Comparison of ENCODE assay signal across 11 cellular contexts in the genomic region with DNA sequence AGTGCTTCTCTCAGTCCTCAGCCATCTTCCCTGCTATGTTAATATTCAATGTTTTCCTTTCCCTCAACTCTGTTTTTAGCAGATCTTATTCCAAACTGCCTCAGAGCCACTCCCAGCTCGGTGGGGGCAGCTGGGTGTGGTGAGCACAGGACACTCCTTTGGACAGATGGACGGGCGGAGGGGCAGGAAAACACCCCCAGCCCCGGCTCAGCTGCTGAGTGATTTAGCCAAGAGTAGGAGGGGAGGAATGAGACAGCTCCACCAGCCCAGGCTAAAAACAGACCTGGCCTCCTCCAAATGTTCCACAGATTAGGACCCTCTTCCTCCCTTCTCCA.
DNase-seq lines count a peak whose midpoint lies in the region; ATAC-seq and TF ChIP-seq lines count a peak whose summit lies in the region.
"Had no signal": no experiment of that assay in that cellular context is flagged by ENCODE, and none has a peak within 500 bp of the region (broad histone marks: within the 10 kb centered on the region; RNA-seq: fewer than 3 reads in every experiment).

No MANE protein-coding gene starts in this region.

- H3K36me3 ChIP-seq in SK-N-SH (replicated peaks in 1 of 2; ENCODE audit: control insufficient read depth in 1 of 2, insufficient read depth in 2 of 2, low read length in 1 of 2) (no peaks in the 10 kb centered on the region), Peyer's patch (no peaks in the 10 kb centered on the region), rectal smooth muscle tissue (ENCODE audit: control insufficient read depth, insufficient read depth, low read length) (no peaks in the 10 kb centered on the region)
- H3K36me3 ChIP-seq: upper lobe of left lung had no signal

- DNase-seq in SK-N-SH (peak; percentile 53), Peyer's patch (peak in 1 of 3 donors; percentile 58), glutamatergic neuron (peak; percentile 82), GM10248 (ENCODE audit: extremely low spot score) (no peak)
- DNase-seq: foreskin melanocyte had no signal

- H3K4me3 ChIP-seq in SK-N-SH (ENCODE audit: low read depth in 2 of 2, low read length in 1 of 2), result no peak overlapping the region
- H3K4me3 ChIP-seq in Peyer's patch, result no peak overlapping the region
- peak overlapping the region; percentile 34 for H3K4me3 ChIP-seq in rectal smooth muscle tissue (ENCODE audit: low read length)
- H3K4me3 ChIP-seq: upper lobe of left lung had no signal

- H3K27me3 ChIP-seq in SK-N-SH (ENCODE audit: insufficient read depth), result no peaks in the 10 kb centered on the region
- no peaks in the 10 kb centered on the region for H3K27me3 ChIP-seq in Peyer's patch
- no peaks in the 10 kb centered on the region for H3K27me3 ChIP-seq in rectal smooth muscle tissue (ENCODE audit: control insufficient read depth, insufficient read depth, low read length)
- H3K27me3 ChIP-seq: upper lobe of left lung had no signal

- TF ChIP-seq POLR2A in Peyer's patch (IDR thresholded peaks at IDR 0.05), result no peak

- TF ChIP-seq CTCF in SK-N-SH (IDR thresholded peaks at IDR 0.05) (no peak), Peyer's patch (IDR thresholded peaks at IDR 0.05) (no peak), glutamatergic neuron (IDR thresholded peaks at IDR 0.05; ENCODE audit: partially characterized antibody, unreplicated experiment) (no peak), GM10248 (IDR thresholded peaks at IDR 0.05; ENCODE audit: control extremely low read depth, extremely low read depth, low read depth, missing control alignments) (no peak)

- TF ChIP-seq EP300 in SK-N-SH (IDR thresholded peaks at IDR 0.05; ENCODE audit: borderline replicate concordance in 1 of 2, low read depth in 1 of 2, low read length in 1 of 2), result no peak

- no peak for ATAC-seq in SK-N-SH treated with all-trans-retinoic acid at 6 μM for 48 hours
- ATAC-seq in GM21515 (IDR thresholded peaks at IDR 0.05; ENCODE audit: unreplicated experiment), result no peak
- no peak for ATAC-seq in HG02588 (IDR thresholded peaks at IDR 0.05; ENCODE audit: unreplicated experiment)
- ATAC-seq: Panc1 had no signal

- no peaks in the 10 kb centered on the region for H3K36me3 Mint-ChIP-seq in glutamatergic neuron (ENCODE audit: unreplicated experiment)

- H3K27ac ChIP-seq in SK-N-SH (ENCODE audit: low read depth in 2 of 2, low read length in 1 of 2) (peak overlapping the region in 1 of 2 experiments; percentile 78; a peak in 2 of 4 replicates), Peyer's patch (peak overlapping the region in 3 of 4 donors; percentile 13 to 68 (median 62)), rectal smooth muscle tissue (ENCODE audit: low read depth, low read length) (no peak overlapping the region)
- H3K27ac ChIP-seq: upper lobe of left lung had no signal

- H4K20me1 ChIP-seq in SK-N-SH (ENCODE audit: insufficient read depth), result no peaks in the 10 kb centered on the region

- TF ChIP-seq RAD21 in SK-N-SH (IDR thresholded peaks at IDR 0.05; ENCODE audit: low read length), result no peak

- H3K27ac Mint-ChIP-seq in glutamatergic neuron (ENCODE audit: unreplicated experiment), result peak overlapping the region; percentile 99

- no peaks in the 10 kb centered on the region for H3K9me2 ChIP-seq in SK-N-SH

- H3K9ac ChIP-seq in SK-N-SH (no peak overlapping the region), rectal smooth muscle tissue (ENCODE audit: low read length) (no peak overlapping the region)

- POLR2A ChIA-PET in SK-N-SH (lab: Yijun Ruan, JAX) (interaction anchor here (1.0 to 1.3 kb wide), 3 partner anchors 54 to 235 kb away, joined by 3 to 5 read pairs (median 3); a partner anchor contains a TSS), GM10248 (lab: Yijun Ruan, JAX) (no interaction called here)

- H3K4me2 ChIP-seq in SK-N-SH, result no peak overlapping the region

- H3K79me2 ChIP-seq in SK-N-SH (ENCODE audit: insufficient read depth), result no peaks in the 10 kb centered on the region

- H2AFZ ChIP-seq in SK-N-SH (ENCODE audit: low read depth), result no peak overlapping the region

- peaks cover 24% of the 10 kb centered on the region for H3K27me3 Mint-ChIP-seq in glutamatergic neuron (ENCODE audit: unreplicated experiment)

- H3K4me1 Mint-ChIP-seq in glutamatergic neuron (ENCODE audit: low read depth, unreplicated experiment), result peaks cover 45% of the 10 kb centered on the region

- CTCF ChIA-PET in SK-N-SH (lab: Yijun Ruan, JAX), result interaction anchor here (0.6 to 2.9 kb wide), 12 partner anchors 18 to 686 kb away, joined by 3 to 11 read pairs (median 3); a partner anchor contains a TSS
- CTCF ChIA-PET in GM10248 (lab: Yijun Ruan, JAX), result interaction anchor here (0.7 to 1.4 kb wide), 6 partner anchors 9 to 231 kb away, joined by 3 to 6 read pairs (median 3); no protein-coding TSS in a partner anchor

- H3K4me3 Mint-ChIP-seq in glutamatergic neuron (ENCODE audit: unreplicated experiment), result peak overlapping the region; percentile 78

- WGBS in SK-N-SH (ENCODE audit: low lambda C conversion rate), result 38% methylated on average over 4 of the region's 4 CpGs

- H3F3A ChIP-seq in SK-N-SH (replicated peaks; ENCODE audit: insufficient read depth), result no peaks in the 10 kb centered on the region

- peaks cover 24% of the 10 kb centered on the region for H3K9me3 Mint-ChIP-seq in glutamatergic neuron (ENCODE audit: unreplicated experiment)

- no peaks in the 10 kb centered on the region for H3K9me3 ChIP-seq in SK-N-SH
- H3K9me3 ChIP-seq in Peyer's patch, result no peaks in the 10 kb centered on the region
- H3K9me3 ChIP-seq: upper lobe of left lung had no signal

- H3K4me1 ChIP-seq in SK-N-SH (ENCODE audit: control insufficient read depth in 1 of 2, insufficient read depth in 2 of 2, low read depth in 1 of 2, low read length in 1 of 2) (peaks cover 0 to 21% of the 10 kb centered on the region in 2 experiments; a peak in 2 of 4 replicates), Peyer's patch (peaks cover 0 to 26% (median 4%) of the 10 kb centered on the region in 4 donors), rectal smooth muscle tissue (ENCODE audit: control insufficient read depth, insufficient read depth, low read length) (peaks cover 4% of the 10 kb centered on the region)
- H3K4me1 ChIP-seq: upper lobe of left lung had no signal

TF ChIP-seq in SK-N-SH, 30 proteins besides CTCF, POLR2A, EP300 and RAD21:
- TF ChIP-seq ELF1 (IDR thresholded peaks at IDR 0.05) (no peak), YY1 (IDR thresholded peaks at IDR 0.05; ENCODE audit: low read depth) (no peak)

TF ChIP-seq in SK-N-SH treated with all-trans-retinoic acid at 6 μM for 48 hours, 23 proteins besides CTCF, POLR2A, EP300 and RAD21:
- TF ChIP-seq ISL1 (CRISPR knock-in tag; IDR thresholded peaks at IDR 0.05) (no peak), TOX (CRISPR knock-in tag; IDR thresholded peaks at IDR 0.05; ENCODE audit: borderline replicate concordance) (no peak), ARNTL (CRISPR knock-in tag; IDR thresholded peaks at IDR 0.05; ENCODE audit: borderline replicate concordance, low read depth) (no peak), ZFP3 (CRISPR knock-in tag; IDR thresholded peaks at IDR 0.05) (no peak), TCF4 (CRISPR knock-in tag; IDR thresholded peaks at IDR 0.05; ENCODE audit: borderline replicate concordance) (no peak)
- TF ChIP-seq, protein P1, sequence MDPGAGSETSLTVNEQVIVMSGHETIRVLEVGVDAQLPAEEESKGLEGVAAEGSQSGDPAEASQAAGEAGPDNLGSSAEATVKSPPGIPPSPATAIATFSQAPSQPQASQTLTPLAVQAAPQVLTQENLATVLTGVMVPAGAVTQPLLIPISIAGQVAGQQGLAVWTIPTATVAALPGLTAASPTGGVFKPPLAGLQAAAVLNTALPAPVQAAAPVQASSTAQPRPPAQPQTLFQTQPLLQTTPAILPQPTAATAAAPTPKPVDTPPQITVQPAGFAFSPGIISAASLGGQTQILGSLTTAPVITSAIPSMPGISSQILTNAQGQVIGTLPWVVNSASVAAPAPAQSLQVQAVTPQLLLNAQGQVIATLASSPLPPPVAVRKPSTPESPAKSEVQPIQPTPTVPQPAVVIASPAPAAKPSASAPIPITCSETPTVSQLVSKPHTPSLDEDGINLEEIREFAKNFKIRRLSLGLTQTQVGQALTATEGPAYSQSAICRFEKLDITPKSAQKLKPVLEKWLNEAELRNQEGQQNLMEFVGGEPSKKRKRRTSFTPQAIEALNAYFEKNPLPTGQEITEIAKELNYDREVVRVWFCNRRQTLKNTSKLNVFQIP (CRISPR knock-in tag; IDR thresholded peaks at IDR 0.05; ENCODE audit: borderline replicate concordance, low read depth), result no peak
- TF ChIP-seq, protein P2, sequence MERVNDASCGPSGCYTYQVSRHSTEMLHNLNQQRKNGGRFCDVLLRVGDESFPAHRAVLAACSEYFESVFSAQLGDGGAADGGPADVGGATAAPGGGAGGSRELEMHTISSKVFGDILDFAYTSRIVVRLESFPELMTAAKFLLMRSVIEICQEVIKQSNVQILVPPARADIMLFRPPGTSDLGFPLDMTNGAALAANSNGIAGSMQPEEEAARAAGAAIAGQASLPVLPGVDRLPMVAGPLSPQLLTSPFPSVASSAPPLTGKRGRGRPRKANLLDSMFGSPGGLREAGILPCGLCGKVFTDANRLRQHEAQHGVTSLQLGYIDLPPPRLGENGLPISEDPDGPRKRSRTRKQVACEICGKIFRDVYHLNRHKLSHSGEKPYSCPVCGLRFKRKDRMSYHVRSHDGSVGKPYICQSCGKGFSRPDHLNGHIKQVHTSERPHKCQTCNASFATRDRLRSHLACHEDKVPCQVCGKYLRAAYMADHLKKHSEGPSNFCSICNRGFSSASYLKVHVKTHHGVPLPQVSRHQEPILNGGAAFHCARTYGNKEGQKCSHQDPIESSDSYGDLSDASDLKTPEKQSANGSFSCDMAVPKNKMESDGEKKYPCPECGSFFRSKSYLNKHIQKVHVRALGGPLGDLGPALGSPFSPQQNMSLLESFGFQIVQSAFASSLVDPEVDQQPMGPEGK (CRISPR knock-in tag; IDR thresholded peaks at IDR 0.05; ENCODE audit: borderline replicate concordance), result no peak
- TF ChIP-seq, protein P3, sequence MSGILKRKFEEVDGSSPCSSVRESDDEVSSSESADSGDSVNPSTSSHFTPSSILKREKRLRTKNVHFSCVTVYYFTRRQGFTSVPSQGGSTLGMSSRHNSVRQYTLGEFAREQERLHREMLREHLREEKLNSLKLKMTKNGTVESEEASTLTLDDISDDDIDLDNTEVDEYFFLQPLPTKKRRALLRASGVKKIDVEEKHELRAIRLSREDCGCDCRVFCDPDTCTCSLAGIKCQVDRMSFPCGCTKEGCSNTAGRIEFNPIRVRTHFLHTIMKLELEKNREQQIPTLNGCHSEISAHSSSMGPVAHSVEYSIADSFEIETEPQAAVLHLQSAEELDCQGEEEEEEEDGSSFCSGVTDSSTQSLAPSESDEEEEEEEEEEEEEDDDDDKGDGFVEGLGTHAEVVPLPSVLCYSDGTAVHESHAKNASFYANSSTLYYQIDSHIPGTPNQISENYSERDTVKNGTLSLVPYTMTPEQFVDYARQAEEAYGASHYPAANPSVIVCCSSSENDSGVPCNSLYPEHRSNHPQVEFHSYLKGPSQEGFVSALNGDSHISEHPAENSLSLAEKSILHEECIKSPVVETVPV (CRISPR knock-in tag; IDR thresholded peaks at IDR 0.05), result no peak
TF ChIP-seq in SK-N-SH treated with all-trans-retinoic acid at 6 μM for 48 hours: peak in this region for 0.
